In genomic region chr4:139806929-139807328, GRCh38 we compare ENCODE assay signal across 14 cellular contexts.
A peak's percentile ranks its signal among the peaks of the same experiment; 100 is the strongest.
DNase-seq lines count a peak whose midpoint lies in the region; ATAC-seq and TF ChIP-seq lines count a peak whose summit lies in the region.
"Had no signal": no experiment of that assay in that cellular context is flagged by ENCODE, and none has a peak within 500 bp of the region (broad histone marks: within the 10 kb centered on the region; RNA-seq: fewer than 3 reads in every experiment).

No MANE protein-coding gene starts in this region.

- TF ChIP-seq CTCF in H9 (conservative IDR thresholded peaks at IDR 0.05), result 0 out of 3 replicates have a peak, but pooled peaks have one; percentile 10
- peak; percentile 26; the same call in 1 of the 2 replicates for TF ChIP-seq CTCF in OCI-LY3 (IDR thresholded peaks at IDR 0.05; ENCODE audit: low read depth, low read length)
- TF ChIP-seq CTCF in foreskin keratinocyte (conservative IDR thresholded peaks at IDR 0.05), result peak; percentile 46
- no peak for TF ChIP-seq CTCF in progenitor cell of endocrine pancreas (IDR thresholded peaks at IDR 0.05; ENCODE audit: unreplicated experiment)

- no CpG with 5 or more reads among the region's 4 CpGs for WGBS in H9 (ENCODE audit: extremely low coverage, insufficient read length, low lambda C conversion rate)

- H3K27me3 Mint-ChIP-seq in H9 (ENCODE audit: low read depth) (no peaks in the 10 kb centered on the region), progenitor cell of endocrine pancreas (no peaks in the 10 kb centered on the region)

- H3K27ac Mint-ChIP-seq in H9 (no peak overlapping the region), progenitor cell of endocrine pancreas (peak overlapping the region; percentile 82)

- H4K8ac ChIP-seq in H9 (replicated peaks; ENCODE audit: insufficient read length, low read depth, low read length), result no peak overlapping the region

- intact Hi-C loops in posterior vena cava (cut with DNase I), result no loop called here

- no peak overlapping the region for H3K4ac ChIP-seq in H9 (ENCODE audit: low read depth, low read length)

- H3K4me1 ChIP-seq in H9 (ENCODE audit: insufficient read depth, low read length) (no peaks in the 10 kb centered on the region), OCI-LY3 (ENCODE audit: low read length) (no peaks in the 10 kb centered on the region), foreskin keratinocyte (no peaks in the 10 kb centered on the region)

- H3K23me2 ChIP-seq in H9 (ENCODE audit: insufficient read length, low read depth, low read length, poor library complexity, severe bottlenecking), result no peaks in the 10 kb centered on the region

- peaks cover 14 to 17% of the 10 kb centered on the region in 2 experiments for H3K4me1 Mint-ChIP-seq in H9
- peaks cover 34% of the 10 kb centered on the region for H3K4me1 Mint-ChIP-seq in progenitor cell of endocrine pancreas (ENCODE audit: low read depth)

- no peak overlapping the region for H2AFZ ChIP-seq in H9 (ENCODE audit: low read length)
- H2AFZ ChIP-seq in OCI-LY3 (ENCODE audit: low read depth, low read length), result no peak overlapping the region

- H3K9me3 ChIP-seq in H9 (ENCODE audit: control insufficient read depth, low read depth, low read length) (peaks cover 4% of the 10 kb centered on the region), OCI-LY3 (ENCODE audit: insufficient read depth, low read length) (peaks cover 8% of the 10 kb centered on the region; the same call in 1 of the 2 replicates)

- H2BK15ac ChIP-seq in H9 (ENCODE audit: low read depth, low read length), result no peak overlapping the region

- H3K27me3 ChIP-seq in H9 (ENCODE audit: insufficient read depth, low read length) (0 out of 2 replicates have a peak, but pooled peaks cover 1% of the 10 kb centered on the region), OCI-LY3 (ENCODE audit: low read depth, low read length) (peaks cover 44% of the 10 kb centered on the region), foreskin keratinocyte (no peaks in the 10 kb centered on the region)

- H3K9me3 Mint-ChIP-seq in H9, result peaks cover 8 to 11% of the 10 kb centered on the region in 2 experiments; a peak in 4 of 5 replicates
- H3K9me3 Mint-ChIP-seq in progenitor cell of endocrine pancreas (ENCODE audit: low read depth), result peaks cover 3% of the 10 kb centered on the region

- no peak overlapping the region for H2BK20ac ChIP-seq in H9 (ENCODE audit: low read depth, low read length, poor library complexity, severe bottlenecking)

- no peak overlapping the region for H2AK5ac ChIP-seq in H9 (ENCODE audit: insufficient read length, low read length)

- H4K5ac ChIP-seq in H9 (ENCODE audit: insufficient read length, low read depth, low read length), result no peak overlapping the region

- H4K20me1 ChIP-seq in H9 (ENCODE audit: control insufficient read depth, insufficient read depth, insufficient read length) (no peaks in the 10 kb centered on the region), OCI-LY3 (ENCODE audit: insufficient read depth, low read length) (no peaks in the 10 kb centered on the region)

- H3K14ac ChIP-seq in H9 (ENCODE audit: insufficient read depth, low read length), result no peak overlapping the region

- H3K9ac ChIP-seq in H9 (ENCODE audit: extremely low read depth, insufficient read length, low read length), result no peak overlapping the region
- no peak overlapping the region for H3K9ac ChIP-seq in OCI-LY3 (ENCODE audit: low read length)

- no peak overlapping the region for H3K4me2 ChIP-seq in H9 (ENCODE audit: insufficient read depth, insufficient read length, low read length)
- H3K4me2 ChIP-seq in OCI-LY3 (ENCODE audit: low read length), result no peak overlapping the region

- no peak overlapping the region for H3T11ph ChIP-seq in H9 (ENCODE audit: low read length)

- no peak overlapping the region for H3K18ac ChIP-seq in H9 (ENCODE audit: insufficient read length, low read depth, low read length)

- no peak overlapping the region for H3K27ac ChIP-seq in H9 (ENCODE audit: insufficient read length, low read depth, low read length)
- no peak overlapping the region for H3K27ac ChIP-seq in OCI-LY3 (ENCODE audit: low read length)
- H3K27ac ChIP-seq in foreskin keratinocyte, result no peak overlapping the region

- H3K36me3 Mint-ChIP-seq in H9 (ENCODE audit: insufficient read depth in 1 of 3, low read depth in 3 of 3) (peaks cover 4 to 14% (median 8%) of the 10 kb centered on the region in 3 experiments; a peak in 6 of 7 replicates), progenitor cell of endocrine pancreas (ENCODE audit: insufficient read depth) (peaks cover 11% of the 10 kb centered on the region)

- DNase-seq in H9 (no peak), foreskin keratinocyte (no peak), progenitor cell of endocrine pancreas (ENCODE audit: low spot score, unreplicated experiment) (no peak), posterior vena cava (ENCODE audit: low spot score) (no peak), anterior cingulate cortex (lab: John Stamatoyannopoulos, UW) (no peak)
- DNase-seq: CD8-positive, alpha-beta memory T cell; GOT3; Karpas-422; NCI-H146; NCI-H69; SIG-M5; T-helper 2 cell had no signal

- no peak overlapping the region for H2BK12ac ChIP-seq in H9 (ENCODE audit: insufficient read length, low read depth, low read length)

- no peak overlapping the region for H3K23ac ChIP-seq in H9 (ENCODE audit: insufficient read length, low read depth, low read length)

- H3K36me3 ChIP-seq in OCI-LY3 (replicated peaks; ENCODE audit: low read depth, low read length), result no peaks in the 10 kb centered on the region

- H3K4me3 ChIP-seq in OCI-LY3 (ENCODE audit: low read length), result no peak overlapping the region

- H3K79me2 ChIP-seq in H9 (ENCODE audit: insufficient read depth, low read length) (no peaks in the 10 kb centered on the region), OCI-LY3 (ENCODE audit: low read length) (no peaks in the 10 kb centered on the region)

- H3K56ac ChIP-seq in H9 (ENCODE audit: insufficient read length, low read depth, low read length), result no peak overlapping the region

- H2BK5ac ChIP-seq in H9 (ENCODE audit: insufficient read length, low read length), result no peak overlapping the region

- no peak overlapping the region for H2BK120ac ChIP-seq in H9 (ENCODE audit: low read depth, low read length, poor library complexity, severe bottlenecking)

- H3K79me1 ChIP-seq in H9 (ENCODE audit: insufficient read depth, low read depth, low read length, poor library complexity, severe bottlenecking), result no peaks in the 10 kb centered on the region

- no peak overlapping the region for H3K4me3 Mint-ChIP-seq in H9
- H3K4me3 Mint-ChIP-seq in progenitor cell of endocrine pancreas (ENCODE audit: low read depth), result no peak overlapping the region
- H3K4me3 Mint-ChIP-seq: CD8-positive, alpha-beta memory T cell had no signal

- no peak for ATAC-seq in foreskin keratinocyte
- ATAC-seq in GM21526 (IDR thresholded peaks at IDR 0.05; ENCODE audit: low FRiP score, unreplicated experiment), result no peak

- H4K91ac ChIP-seq in H9 (ENCODE audit: insufficient read length, low read depth, low read length), result no peak overlapping the region
